In the genomic region with DNA sequence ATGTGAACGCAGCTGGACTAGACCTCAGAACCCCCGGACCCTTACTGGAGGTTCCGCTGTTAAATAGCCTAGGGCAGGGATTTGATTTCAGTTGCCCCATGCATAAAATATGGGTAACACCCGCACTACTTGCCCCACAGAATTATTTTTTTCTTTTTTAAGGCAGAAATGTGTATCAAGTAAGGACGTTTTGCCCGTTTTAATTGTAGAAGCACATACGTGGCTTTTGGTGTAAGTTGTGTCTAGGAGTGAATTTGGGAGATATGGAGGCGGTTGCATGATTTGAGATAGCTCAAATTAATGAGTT, we compare ENCODE assay signal across 8 cellular contexts. TPM values are rescaled to one million over a fixed set of nuclear protein-coding genes. Genes with fewer than 3 reads are reported as not detected.
DNase-seq lines count a peak whose midpoint lies in the region; ATAC-seq and TF ChIP-seq lines count a peak whose summit lies in the region.

No MANE protein-coding gene starts in this region.

- peaks cover 3 to 13% of the 10 kb centered on the region in 2 donors for H3K27me3 Mint-ChIP-seq in CD8-positive, alpha-beta memory T cell

- H3K9me3 ChIP-seq in CD8-positive, alpha-beta memory T cell (ENCODE audit: low read length) = no peaks in the 10 kb centered on the region
- H3K9me3 ChIP-seq in uterus = no peaks in the 10 kb centered on the region

- TF ChIP-seq CTCF in cardiac fibroblast (IDR thresholded peaks at IDR 0.05; ENCODE audit: low read depth, low read length) = no peak
- no peak for TF ChIP-seq CTCF in uterus (IDR thresholded peaks at IDR 0.05)

- H3K4me3 ChIP-seq in CD8-positive, alpha-beta memory T cell (ENCODE audit: low read length) = peak overlapping the region; percentile 86
- H3K4me3 ChIP-seq in cardiac fibroblast (replicated peaks in 1 of 2; ENCODE audit: low read depth in 2 of 2, low read length in 2 of 2) (peak overlapping the region; percentile 81 to 86), mesendoderm (ENCODE audit: low read length) (peak overlapping the region; percentile 66), uterus (peak overlapping the region; percentile 76 to 92)

- peaks cover 38 to 47% (median 47%) of the 10 kb centered on the region in 3 donors for H3K4me1 Mint-ChIP-seq in CD8-positive, alpha-beta memory T cell

- POLR2A ChIA-PET in CD8-positive, alpha-beta memory T cell (lab: Charles Lee) = interaction anchor here (0.7 to 2.1 kb wide), 5 partner anchors 10 to 887 kb away, joined by 3 to 24 read pairs (median 4); a partner anchor contains a TSS

- H3K9ac ChIP-seq in mesendoderm (ENCODE audit: low read length) = peak overlapping the region; percentile 82

- no peak overlapping the region for H2AK5ac ChIP-seq in mesendoderm (ENCODE audit: low read length)

- no peak overlapping the region for H2BK5ac ChIP-seq in mesendoderm (ENCODE audit: low read length)

- CTCF ChIA-PET in CD8-positive, alpha-beta memory T cell (lab: Charles Lee) = interaction anchor here (1.0 to 2.1 kb wide), 12 partner anchors 8 to 1109 kb away, joined by 3 to 8 read pairs (median 4); no protein-coding TSS in a partner anchor

- ATAC-seq in GM18909 (IDR thresholded peaks at IDR 0.05; ENCODE audit: poor library complexity, unreplicated experiment) (no peak), HG02759 (IDR thresholded peaks at IDR 0.05; ENCODE audit: unreplicated experiment) (no peak)

- H3K4me1 ChIP-seq in CD8-positive, alpha-beta memory T cell (ENCODE audit: insufficient read depth, low read length) = peaks cover 33% of the 10 kb centered on the region
- H3K4me1 ChIP-seq in mesendoderm (ENCODE audit: control insufficient read depth, low read depth, low read length) (no peaks in the 10 kb centered on the region), uterus (no peaks in the 10 kb centered on the region)

- TF ChIP-seq POLR2A in uterus (IDR thresholded peaks at IDR 0.05) = no peak

- peak overlapping the region; percentile 91 to 97 (median 93) for H3K4me3 Mint-ChIP-seq in CD8-positive, alpha-beta memory T cell

- H4K5ac ChIP-seq in mesendoderm (ENCODE audit: low read length) = no peak overlapping the region

- H3K4me2 ChIP-seq in mesendoderm (ENCODE audit: low read length) = peak overlapping the region; percentile 2

- H3K27me3 ChIP-seq in CD8-positive, alpha-beta memory T cell (ENCODE audit: insufficient read depth, low read length, poor library complexity, severe bottlenecking) = no peaks in the 10 kb centered on the region
- H3K27me3 ChIP-seq in mesendoderm (ENCODE audit: insufficient read depth, low read length, poor library complexity) (no peaks in the 10 kb centered on the region), uterus (no peaks in the 10 kb centered on the region)

- H3K79me1 ChIP-seq in mesendoderm (ENCODE audit: low read length) = no peaks in the 10 kb centered on the region

- H2BK120ac ChIP-seq in mesendoderm (ENCODE audit: low read depth, low read length) = no peak overlapping the region

- H3K23ac ChIP-seq in mesendoderm (ENCODE audit: low read length) = peak overlapping the region; percentile 17

- H3K9me3 Mint-ChIP-seq in CD8-positive, alpha-beta memory T cell = no peaks in the 10 kb centered on the region

- no peaks in the 10 kb centered on the region for H3K79me2 ChIP-seq in mesendoderm (ENCODE audit: control insufficient read depth, insufficient read depth, low read length)

- no peak overlapping the region for H2BK15ac ChIP-seq in mesendoderm (replicated peaks; ENCODE audit: low read depth)

- no peak for DNase-seq in CD8-positive, alpha-beta memory T cell
- peak; percentile 57 for DNase-seq in HuH-7 (ENCODE audit: low spot score)
- DNase-seq in cardiac fibroblast (ENCODE audit: low read depth in 2 of 2) = no peak
- DNase-seq in mesendoderm = no peak
- DNase-seq in uterus = no peak
- no peak for DNase-seq in GM19238 (ENCODE audit: insufficient read length, low spot score)

- H3K4ac ChIP-seq in mesendoderm (ENCODE audit: low read depth, low read length) = no peak overlapping the region

- H3K27ac ChIP-seq in CD8-positive, alpha-beta memory T cell (ENCODE audit: low read depth, low read length) = peak overlapping the region; percentile 74
- H3K27ac ChIP-seq in mesendoderm (ENCODE audit: low read depth, low read length) (no peak overlapping the region), uterus (peak overlapping the region; percentile 93 to 98)

- WGBS in mesendoderm (ENCODE audit: extremely low coverage, insufficient coverage, low lambda C conversion rate) = no CpG with 5 or more reads among the region's 8 CpGs

- peak overlapping the region; percentile 88 to 96 (median 93) for H3K27ac Mint-ChIP-seq in CD8-positive, alpha-beta memory T cell

- intact Hi-C loops in uterus (cut with DNase I; ENCODE audit: low total_unique reads) = no loop called here

- no peak overlapping the region for H4K8ac ChIP-seq in mesendoderm (ENCODE audit: low read depth, low read length)

- H3K18ac ChIP-seq in mesendoderm (ENCODE audit: low read length) = no peak overlapping the region

- H3K36me3 ChIP-seq in CD8-positive, alpha-beta memory T cell (ENCODE audit: insufficient read depth, low read length) = no peaks in the 10 kb centered on the region
- no peaks in the 10 kb centered on the region for H3K36me3 ChIP-seq in mesendoderm (ENCODE audit: control insufficient read depth, insufficient read depth, low read length)
- no peaks in the 10 kb centered on the region for H3K36me3 ChIP-seq in uterus

- peak overlapping the region; percentile 96 for H3K56ac ChIP-seq in mesendoderm (ENCODE audit: low read length)

- peaks cover 0 to 24% (median 5%) of the 10 kb centered on the region in 3 donors for H3K36me3 Mint-ChIP-seq in CD8-positive, alpha-beta memory T cell

RNA-seq across cellular contexts. Expression of a gene that starts 0.6 kb away (rescaled TPM):
- 10 to 100 TPM; 37.6 to 37.9 TPM for total RNA-seq in CD8-positive, alpha-beta memory T cell
- polyA plus RNA-seq in CD8-positive, alpha-beta memory T cell = 8.0 TPM
- polyA plus RNA-seq in mesendoderm (2013, experiment 1 of 2) = 8.6 TPM
- 8.9 TPM for polyA plus RNA-seq in mesendoderm (2013, experiment 2 of 2)
- 10 to 100 TPM; 19.1 to 78.1 (median 35.8) TPM for total RNA-seq in uterus
